ENCODE assay signal across 17 cellular contexts in genomic region chr6:165184192-165184979, GRCh38.
DNase-seq lines count a peak whose midpoint lies in the region; ATAC-seq and TF ChIP-seq lines count a peak whose summit lies in the region.
"Had no signal": no experiment of that assay in that cellular context is flagged by ENCODE, and none has a peak within 500 bp of the region (broad histone marks: within the 10 kb centered on the region; RNA-seq: fewer than 3 reads in every experiment).

No MANE protein-coding gene starts in this region.

- H3K4me3 Mint-ChIP-seq in activated naive CD8-positive, alpha-beta T cell treated with anti-CD3 and anti-CD28 coated beads, Interleukin-2, amount 50 U/mL, for 24 hours: no peak overlapping the region
- no peak overlapping the region for H3K4me3 Mint-ChIP-seq in activated CD4-positive, alpha-beta memory T cell treated with anti-CD3 and anti-CD28 coated beads, Interleukin-2, amount 10 ng/mL, durations not matched to agents 7 days and 5 days
- H3K4me3 Mint-ChIP-seq: activated naive CD8-positive, alpha-beta T cell; CD4-positive, alpha-beta memory T cell had no signal

- H3K9me3 ChIP-seq in skeletal muscle satellite cell (replicated peaks; ENCODE audit: low read length) (no peaks in the 10 kb centered on the region), esophagus squamous epithelium (no peaks in the 10 kb centered on the region)
- H3K9me3 ChIP-seq: SK-N-SH, testis had no signal

- CTCF ChIA-PET in activated CD4-positive, alpha-beta memory T cell treated with anti-CD3 and anti-CD28 coated beads, Interleukin-2, amount 10 ng/mL, durations not matched to agents 7 days and 5 days (lab: Charles Lee): no interaction called here

- H3K4me1 ChIP-seq in skeletal muscle satellite cell (ENCODE audit: control insufficient read depth, insufficient read depth, low read length) (peaks cover 56% of the 10 kb centered on the region), esophagus squamous epithelium (no peaks in the 10 kb centered on the region)
- H3K4me1 ChIP-seq: sigmoid colon, testis had no signal

- no peak overlapping the region for H3K27ac Mint-ChIP-seq in activated naive CD8-positive, alpha-beta T cell treated with anti-CD3 and anti-CD28 coated beads, Interleukin-2, amount 50 U/mL, for 24 hours
- H3K27ac Mint-ChIP-seq in activated CD4-positive, alpha-beta memory T cell treated with anti-CD3 and anti-CD28 coated beads, Interleukin-2, amount 10 ng/mL, durations not matched to agents 7 days and 5 days: no peak overlapping the region
- H3K27ac Mint-ChIP-seq: activated naive CD8-positive, alpha-beta T cell; CD4-positive, alpha-beta memory T cell had no signal

- DNase-seq in HT-29 (ENCODE audit: low spot score) (peak; percentile 9), SW480 (ENCODE audit: low spot score) (peak; percentile 84), left ventricle myocardium superior (peak; percentile 62), esophagus squamous epithelium (lab: John Stamatoyannopoulos, UW) (no peak)
- DNase-seq in activated naive CD8-positive, alpha-beta T cell treated with anti-CD3 and anti-CD28 coated beads, Interleukin-2, amount 50 U/mL, for 24 hours: no peak
- DNase-seq in activated CD4-positive, alpha-beta memory T cell treated with anti-CD3 and anti-CD28 coated beads, Interleukin-2, amount 10 ng/mL, durations not matched to agents 7 days and 5 days: no peak
- DNase-seq: activated CD8-positive, alpha-beta memory T cell treated with anti-CD3 and anti-CD28 coated beads, Interleukin-2, amount 50 U/mL, for 48 hours; CD4-positive, alpha-beta memory T cell; GF-D8; NCI-H774; sigmoid colon; SK-N-SH; testis had no signal

- intact Hi-C loops in left ventricle myocardium superior (cut with micrococcal nuclease) (no loop called here), esophagus squamous epithelium (cut with DNase I) (no loop called here)

- no peak for TF ChIP-seq CTCF in esophagus squamous epithelium (IDR thresholded peaks at IDR 0.05)

- peaks cover 5% of the 10 kb centered on the region for H3K9me3 Mint-ChIP-seq in activated naive CD8-positive, alpha-beta T cell treated with anti-CD3 and anti-CD28 coated beads, Interleukin-2, amount 50 U/mL, for 24 hours
- peaks cover 16% of the 10 kb centered on the region for H3K9me3 Mint-ChIP-seq in activated CD4-positive, alpha-beta memory T cell treated with anti-CD3 and anti-CD28 coated beads, Interleukin-2, amount 10 ng/mL, durations not matched to agents 7 days and 5 days

- H3K4me1 Mint-ChIP-seq in activated naive CD8-positive, alpha-beta T cell treated with anti-CD3 and anti-CD28 coated beads, Interleukin-2, amount 50 U/mL, for 24 hours: no peaks in the 10 kb centered on the region
- H3K4me1 Mint-ChIP-seq in activated CD4-positive, alpha-beta memory T cell treated with anti-CD3 and anti-CD28 coated beads, Interleukin-2, amount 10 ng/mL, durations not matched to agents 7 days and 5 days: no peaks in the 10 kb centered on the region
- H3K4me1 Mint-ChIP-seq: CD4-positive, alpha-beta memory T cell had no signal

- H3K36me3 ChIP-seq in skeletal muscle satellite cell (ENCODE audit: insufficient read depth, low read length): no peaks in the 10 kb centered on the region
- no peaks in the 10 kb centered on the region for H3K36me3 ChIP-seq in esophagus squamous epithelium
- H3K36me3 ChIP-seq: sigmoid colon had no signal

- 47 to 51% methylated on average over 11 of the region's 11 CpGs for WGBS in esophagus squamous epithelium, 2 donors

- H3K27ac ChIP-seq in esophagus squamous epithelium: no peak overlapping the region
- H3K27ac ChIP-seq: coronary artery, sigmoid colon, testis, VCaP had no signal

- H3K27me3 Mint-ChIP-seq in activated naive CD8-positive, alpha-beta T cell treated with anti-CD3 and anti-CD28 coated beads, Interleukin-2, amount 50 U/mL, for 24 hours: no peaks in the 10 kb centered on the region
- H3K27me3 Mint-ChIP-seq in activated CD4-positive, alpha-beta memory T cell treated with anti-CD3 and anti-CD28 coated beads, Interleukin-2, amount 10 ng/mL, durations not matched to agents 7 days and 5 days: no peaks in the 10 kb centered on the region
- H3K27me3 Mint-ChIP-seq: activated naive CD8-positive, alpha-beta T cell; CD4-positive, alpha-beta memory T cell had no signal

- POLR2A ChIA-PET in activated CD4-positive, alpha-beta memory T cell treated with anti-CD3 and anti-CD28 coated beads, Interleukin-2, amount 10 ng/mL, durations not matched to agents 7 days and 5 days (lab: Charles Lee): no interaction called here

- peak; percentile 94 for ATAC-seq in left ventricle myocardium superior
- ATAC-seq in activated naive CD8-positive, alpha-beta T cell treated with anti-CD3 and anti-CD28 coated beads, Interleukin-2, amount 50 U/mL, for 24 hours: no peak

- peak overlapping the region; percentile 36 for H3K9ac ChIP-seq in skeletal muscle satellite cell (ENCODE audit: low read depth, low read length)
- H3K9ac ChIP-seq: SK-N-SH had no signal

- H3K36me3 Mint-ChIP-seq in activated naive CD8-positive, alpha-beta T cell treated with anti-CD3 and anti-CD28 coated beads, Interleukin-2, amount 50 U/mL, for 24 hours (ENCODE audit: low read depth): no peaks in the 10 kb centered on the region
- no peaks in the 10 kb centered on the region for H3K36me3 Mint-ChIP-seq in activated CD4-positive, alpha-beta memory T cell treated with anti-CD3 and anti-CD28 coated beads, Interleukin-2, amount 10 ng/mL, durations not matched to agents 7 days and 5 days (ENCODE audit: low read depth)
- H3K36me3 Mint-ChIP-seq: activated naive CD8-positive, alpha-beta T cell; CD4-positive, alpha-beta memory T cell had no signal

- no peak for TF ChIP-seq POLR2A in esophagus squamous epithelium (IDR thresholded peaks at IDR 0.05)

- no peaks in the 10 kb centered on the region for H3K27me3 ChIP-seq in skeletal muscle satellite cell (ENCODE audit: control insufficient read depth, insufficient read depth, low read length)
- H3K27me3 ChIP-seq in esophagus squamous epithelium: no peaks in the 10 kb centered on the region
- H3K27me3 ChIP-seq: sigmoid colon, testis had no signal

- H3K4me2 ChIP-seq in skeletal muscle satellite cell (ENCODE audit: low read length): no peak overlapping the region
- H3K4me2 ChIP-seq: SK-N-SH had no signal

- H3K4me3 ChIP-seq in skeletal muscle satellite cell (ENCODE audit: low read length): no peak overlapping the region
- H3K4me3 ChIP-seq in esophagus squamous epithelium: no peak overlapping the region
- H3K4me3 ChIP-seq: coronary artery, sigmoid colon, testis had no signal

Comparison
In these comparisons a context has a peak if more than half of its experiments do, and no peak if none do; other contexts are left out.
1. DNase-seq: peak in HT-29 (single experiment), SW480 (single experiment) and left ventricle myocardium superior (single experiment); none in esophagus squamous epithelium (single experiment), activated naive CD8-positive, alpha-beta T cell treated with anti-CD3 and anti-CD28 coated beads, Interleukin-2, amount 50 U/mL, for 24 hours (single experiment) and activated CD4-positive, alpha-beta memory T cell treated with anti-CD3 and anti-CD28 coated beads, Interleukin-2, amount 10 ng/mL, durations not matched to agents 7 days and 5 days (single experiment).